1 cellular context compared by ENCODE assay signal in the genomic region with DNA sequence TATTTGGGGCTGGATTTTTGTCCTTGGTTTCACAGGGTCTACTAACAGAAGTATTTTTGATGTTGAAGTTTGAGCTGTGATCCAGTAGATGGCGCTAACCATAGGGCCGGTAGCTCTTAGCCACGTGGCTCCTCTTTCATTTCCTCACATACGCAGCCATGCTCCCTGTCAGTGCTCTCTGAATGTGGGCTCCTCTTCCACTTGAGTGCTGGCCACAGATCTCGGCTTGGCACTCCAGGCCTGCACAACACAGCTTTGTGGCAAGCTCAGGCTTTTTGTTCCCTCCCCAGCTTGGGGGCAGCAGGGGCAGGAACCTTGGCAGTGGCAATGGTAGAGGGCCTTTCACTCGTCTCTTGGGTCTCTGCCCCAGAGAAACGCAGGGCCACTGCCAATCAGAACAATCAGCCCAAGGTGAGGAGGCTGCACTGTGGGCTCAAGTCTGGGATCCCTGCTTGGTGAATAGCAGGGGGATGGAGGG.
A peak's percentile ranks its signal among the peaks of the same experiment; 100 is the strongest.
TF ChIP-seq lines count a peak whose summit lies in the region.

No MANE protein-coding gene starts in this region.

TF ChIP-seq in WTC11, 78 proteins besides CTCF, POLR2A, EP300 and RAD21 (continued from another document):
- TF ChIP-seq NFE2L1 (CRISPR knock-in tag; IDR thresholded peaks at IDR 0.05) (peak; percentile 64; the same call in 1 of the 2 replicates), ZBTB43 (CRISPR knock-in tag; IDR thresholded peaks at IDR 0.05) (0 out of 2 replicates have a peak, but pooled peaks have one; percentile 24), FOXK1 (CRISPR knock-in tag; IDR thresholded peaks at IDR 0.05) (0 out of 2 replicates have a peak, but pooled peaks have one; percentile 36), RORB (CRISPR knock-in tag; IDR thresholded peaks at IDR 0.05) (no peak), CBFB (CRISPR knock-in tag; IDR thresholded peaks at IDR 0.05; ENCODE audit: low read depth) (no peak), FOXP1 (CRISPR knock-in tag; IDR thresholded peaks at IDR 0.05; ENCODE audit: borderline replicate concordance) (peak; percentile 50; the same call in 1 of the 2 replicates), TEAD1 (CRISPR knock-in tag; IDR thresholded peaks at IDR 0.05) (peak; percentile 56; the same call in 1 of the 2 replicates), OVOL2 (CRISPR knock-in tag; IDR thresholded peaks at IDR 0.05; ENCODE audit: borderline replicate concordance) (no peak), ZNF263 (CRISPR knock-in tag; IDR thresholded peaks at IDR 0.05; ENCODE audit: low read depth) (peak; percentile 65; the same call in 1 of the 2 replicates), GABPB1 (CRISPR knock-in tag; IDR thresholded peaks at IDR 0.05) (peak; percentile 35; the same call in 1 of the 2 replicates), MAX (CRISPR knock-in tag; IDR thresholded peaks at IDR 0.05) (peak; percentile 96), PRDM15 (CRISPR knock-in tag; IDR thresholded peaks at IDR 0.05) (no peak), ZBTB21 (CRISPR knock-in tag; IDR thresholded peaks at IDR 0.05; ENCODE audit: borderline replicate concordance) (no peak)
- TF ChIP-seq, protein P1, sequence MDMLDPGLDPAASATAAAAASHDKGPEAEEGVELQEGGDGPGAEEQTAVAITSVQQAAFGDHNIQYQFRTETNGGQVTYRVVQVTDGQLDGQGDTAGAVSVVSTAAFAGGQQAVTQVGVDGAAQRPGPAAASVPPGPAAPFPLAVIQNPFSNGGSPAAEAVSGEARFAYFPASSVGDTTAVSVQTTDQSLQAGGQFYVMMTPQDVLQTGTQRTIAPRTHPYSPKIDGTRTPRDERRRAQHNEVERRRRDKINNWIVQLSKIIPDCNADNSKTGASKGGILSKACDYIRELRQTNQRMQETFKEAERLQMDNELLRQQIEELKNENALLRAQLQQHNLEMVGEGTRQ (CRISPR knock-in tag; IDR thresholded peaks at IDR 0.05) = peak; percentile 84
